In genomic region chr3:52055537-52056351, GRCh38 we compare ENCODE assay signal across 8 cellular contexts. TPM values are rescaled to one million over a fixed set of nuclear protein-coding genes. Genes with fewer than 3 reads are reported as not detected.
DNase-seq lines count a peak whose midpoint lies in the region; ATAC-seq and TF ChIP-seq lines count a peak whose summit lies in the region.

No MANE protein-coding gene starts in this region.

- H3K27ac Mint-ChIP-seq in CD8-positive, alpha-beta T cell, result peak overlapping the region; percentile 88

- WGBS in mesodermal cell (ENCODE audit: insufficient coverage in 2 of 2), 2 experiments, result 0 to 1% methylated on average over 70 to 77 of the region's 94 CpGs
- 0 to 1% (median 0%) methylated on average over 42 to 94 of the region's 94 CpGs for WGBS in stomach, 5 donors

- H3K27ac ChIP-seq in CD8-positive, alpha-beta T cell (ENCODE audit: low read depth, low read length), result peak overlapping the region; percentile 64
- no peak overlapping the region for H3K27ac ChIP-seq in mesodermal cell (ENCODE audit: low read depth, low read length, severe bottlenecking)
- peak overlapping the region; percentile 73 to 94 (median 90) for H3K27ac ChIP-seq in stomach

- H3K27me3 Mint-ChIP-seq in CD8-positive, alpha-beta T cell (ENCODE audit: low read depth), result no peaks in the 10 kb centered on the region

- intact Hi-C loops in CD8-positive, alpha-beta T cell (cut with DNase I, micrococcal nuclease), result loop anchor here (2.0 to 10.0 kb wide), 8 partner anchors 169 to 1691 kb away; partner anchors contain the start of genes GLYCTK (in 1 of the 2), HEMK1 (in 1 of the 2), NISCH (in 1 of the 2) and RBM15B (in 1 of the 2)
- intact Hi-C loops in stomach (cut with DNase I; ENCODE audit: low total_unique reads), result no loop called here

- POLR2A ChIA-PET in CD8-positive, alpha-beta T cell (lab: Charles Lee), result interaction anchor here (0.7 to 1.6 kb wide), 11 partner anchors 31 to 226 kb away, joined by 3 to 7 read pairs (median 3); partner anchors contain the start of genes ACY1, PPM1M, RPL29 and WDR82

- peak overlapping the region; percentile 91 for H3K4me3 Mint-ChIP-seq in CD8-positive, alpha-beta T cell

- CTCF ChIA-PET in CD8-positive, alpha-beta T cell (lab: Charles Lee), result interaction anchor here (0.8 to 9.7 kb wide), 9 partner anchors 10 to 391 kb away, joined by 3 to 97 read pairs (median 7); no protein-coding TSS in a partner anchor

- no peak for TF ChIP-seq POLR2A in stomach (IDR thresholded peaks at IDR 0.05)

- no peak for TF ChIP-seq EP300 in stomach (IDR thresholded peaks at IDR 0.05)

- peak; percentile 11 for ATAC-seq in CD8-positive, alpha-beta T cell
- ATAC-seq in GM19452 (IDR thresholded peaks at IDR 0.05; ENCODE audit: unreplicated experiment), result no peak

- H3K27me3 ChIP-seq in CD8-positive, alpha-beta T cell (ENCODE audit: insufficient read depth, low read length), result no peaks in the 10 kb centered on the region
- no peaks in the 10 kb centered on the region for H3K27me3 ChIP-seq in stomach

- peaks cover 7% of the 10 kb centered on the region for H3K36me3 ChIP-seq in CD8-positive, alpha-beta T cell (ENCODE audit: insufficient read depth, low read length)
- H3K36me3 ChIP-seq in mesodermal cell (ENCODE audit: control insufficient read depth, insufficient read depth, low read length) (peaks cover 35% of the 10 kb centered on the region), stomach (peaks cover 13 to 29% (median 21%) of the 10 kb centered on the region in 4 donors)

- no peaks in the 10 kb centered on the region for H3K9me3 Mint-ChIP-seq in CD8-positive, alpha-beta T cell

- peaks cover 49% of the 10 kb centered on the region for H3K4me1 Mint-ChIP-seq in CD8-positive, alpha-beta T cell (ENCODE audit: low read depth)

- peaks cover 29% of the 10 kb centered on the region for H3K36me3 Mint-ChIP-seq in CD8-positive, alpha-beta T cell

- peaks cover 51% of the 10 kb centered on the region for H3K4me1 ChIP-seq in CD8-positive, alpha-beta T cell (ENCODE audit: insufficient read depth, low read length)
- H3K4me1 ChIP-seq in mesodermal cell (ENCODE audit: control insufficient read depth, insufficient read depth, low read length, poor library complexity, severe bottlenecking) (peaks cover 29% of the 10 kb centered on the region), stomach (peaks cover 41 to 61% (median 58%) of the 10 kb centered on the region in 4 donors)

- TF ChIP-seq CTCF in CD8-positive, alpha-beta T cell (IDR thresholded peaks at IDR 0.05), result no peak
- peak; percentile 17 for TF ChIP-seq CTCF in GM20000 (IDR thresholded peaks at IDR 0.05; ENCODE audit: extremely low read depth, missing control alignments)
- TF ChIP-seq CTCF in stomach (IDR thresholded peaks at IDR 0.05), result peak in 2 of 7 experiments; percentile 7 to 22

- no peaks in the 10 kb centered on the region for H3K9me3 ChIP-seq in CD8-positive, alpha-beta T cell (ENCODE audit: low read length)
- H3K9me3 ChIP-seq in mesodermal cell (ENCODE audit: control insufficient read depth, low read length) (no peaks in the 10 kb centered on the region), stomach (no peaks in the 10 kb centered on the region)

- DNase-seq in CD8-positive, alpha-beta T cell, result peak; percentile 16 to 69 (median 38)
- DNase-seq in GM20000 (ENCODE audit: low spot score) (peak; percentile 75), stomach (peak; percentile 49)
- DNase-seq in Jurkat, Clone E6-1 (ENCODE audit: low read depth, low spot score), result peak; percentile 25
- DNase-seq in activated CD4-positive, alpha-beta T cell treated with anti-CD3 and anti-CD28 coated beads for 48 hours, result peak; percentile 59
- peak; percentile 18 for DNase-seq in effector CD4-positive, alpha-beta T cell

- peak overlapping the region; percentile 76 for H3K4me3 ChIP-seq in CD8-positive, alpha-beta T cell (ENCODE audit: low read depth, low read length)
- H3K4me3 ChIP-seq in Jurkat, Clone E6-1 (ENCODE audit: low read length), result peak overlapping the region; percentile 81
- peak overlapping the region; percentile 76 for H3K4me3 ChIP-seq in mesodermal cell (ENCODE audit: extremely low read depth, insufficient read depth, low read length, poor library complexity, severe bottlenecking)
- H3K4me3 ChIP-seq in stomach, result peak overlapping the region; percentile 58 to 82 (median 70)

RNA-seq across cellular contexts. Expression of gene DUSP7, which starts 0.6 kb away (rescaled TPM):
- 1 to 10 TPM; 5.4 to 5.6 TPM for total RNA-seq in CD8-positive, alpha-beta T cell
- polyA plus RNA-seq in Jurkat, Clone E6-1 (2012; ENCODE audit: insufficient read depth, insufficient read length), result 12.6 TPM
- 23.1 TPM for polyA plus RNA-seq in mesodermal cell (2013, experiment 1 of 2)
- polyA plus RNA-seq in mesodermal cell (2013, experiment 2 of 2), result 19.8 TPM
- 10 to 100 TPM in 1 of 5 donors, 1 to 10 TPM in 3, under 1 TPM in 1; 0.58 to 23.7 (median 4.6) TPM for total RNA-seq in stomach
- polyA plus RNA-seq in stomach, result 10 to 100 TPM in 1 of 3 donors, 1 to 10 TPM in 2; 4.9 to 11.2 (median 5.1) TPM

Comparison
In these comparisons a context has a peak if more than half of its experiments do, and no peak if none do; other contexts are left out.
1. DNase-seq: peak in every context shown above with its lines; median percentile 75 in GM20000; 59 in activated CD4-positive, alpha-beta T cell treated with anti-CD3 and anti-CD28 coated beads for 48 hours; 49 in stomach; 38 in CD8-positive, alpha-beta T cell; 25 in Jurkat, Clone E6-1; 18 in effector CD4-positive, alpha-beta T cell.